Comparison of ENCODE assay signal across 2 cellular contexts in genomic region chr5:156812959-156813358, GRCh38.
A peak's percentile ranks its signal among the peaks of the same experiment; 100 is the strongest.
TF ChIP-seq lines count a peak whose summit lies in the region.

No MANE protein-coding gene starts in this region.

TF ChIP-seq in HepG2, 621 proteins besides CTCF, POLR2A, EP300 and RAD21:
- no peak for TF ChIP-seq AKNA (CRISPR knock-in tag; IDR thresholded peaks at IDR 0.05; ENCODE audit: borderline replicate concordance)
- no peak for TF ChIP-seq ZMYM2 (CRISPR knock-in tag; IDR thresholded peaks at IDR 0.05)
- no peak for TF ChIP-seq ZNF841 (CRISPR knock-in tag; IDR thresholded peaks at IDR 0.05; ENCODE audit: borderline replicate concordance)
- no peak for TF ChIP-seq DNMT1 (CRISPR knock-in tag; IDR thresholded peaks at IDR 0.05)
- no peak for TF ChIP-seq TBX2 (CRISPR knock-in tag; IDR thresholded peaks at IDR 0.05; ENCODE audit: borderline replicate concordance)
- TF ChIP-seq MIER2 (CRISPR knock-in tag; IDR thresholded peaks at IDR 0.05), result no peak
- TF ChIP-seq MIER3 (CRISPR knock-in tag; IDR thresholded peaks at IDR 0.05; ENCODE audit: borderline replicate concordance), result no peak
- no peak for TF ChIP-seq RXRA (CRISPR knock-in tag; IDR thresholded peaks at IDR 0.05)
- peak; percentile 58 for TF ChIP-seq MAFF (IDR thresholded peaks at IDR 0.05; ENCODE audit: low read depth, low read length)
- TF ChIP-seq MAFK (conservative IDR thresholded peaks at IDR 0.05 in 1 of 2, IDR thresholded peaks at IDR 0.05 in 1 of 2; ENCODE audit: low read length in 2 of 2), result peak in 1 of 2 experiments; percentile 72; a peak in 2 of 4 replicates

TF ChIP-seq in K562, 482 proteins besides CTCF, POLR2A, EP300 and RAD21:
- no peak for TF ChIP-seq RBM34 (IDR thresholded peaks at IDR 0.05; ENCODE audit: borderline replicate concordance, insufficient read depth, low read length)
- no peak for TF ChIP-seq GMEB1 (CRISPR knock-in tag; IDR thresholded peaks at IDR 0.05)
- peak; percentile 74 for TF ChIP-seq ZNF316 (IDR thresholded peaks at IDR 0.05)
- peak; percentile 7; the same call in 1 of the 2 replicates for TF ChIP-seq C11orf30 (IDR thresholded peaks at IDR 0.05; ENCODE audit: low read depth)
- no peak for TF ChIP-seq ATF4 (CRISPR knock-in tag; IDR thresholded peaks at IDR 0.05)
